ENCODE assay signal across 21 cellular contexts in genomic region chr2:218129756-218130155, GRCh38. TPM values are rescaled to one million over a fixed set of nuclear protein-coding genes. Genes with fewer than 3 reads are reported as not detected.
DNase-seq lines count a peak whose midpoint lies in the region; ATAC-seq, FAIRE-seq and TF ChIP-seq lines count a peak whose summit lies in the region.
"Had no signal": no experiment of that assay in that cellular context is flagged by ENCODE, and none has a peak within 500 bp of the region (broad histone marks: within the 10 kb centered on the region; RNA-seq: fewer than 3 reads in every experiment).

No MANE protein-coding gene starts in this region.

- TF ChIP-seq CTCF in bronchial epithelial cell (IDR thresholded peaks at IDR 0.05; ENCODE audit: insufficient read depth, low read length, severe bottlenecking) (no peak), type B pancreatic cell (conservative IDR thresholded peaks at IDR 0.05) (no peak)

- H3K4me3 Mint-ChIP-seq in activated naive CD4-positive, alpha-beta T cell treated with anti-CD3 and anti-CD28 coated beads, Interleukin-2, amount 50 U/mL, for 24 hours = peak overlapping the region; percentile 23
- no peak overlapping the region for H3K4me3 Mint-ChIP-seq in type B pancreatic cell
- H3K4me3 Mint-ChIP-seq: activated CD4-positive, alpha-beta T cell treated with anti-CD3 and anti-CD28 coated beads, Interleukin-2, amount 10 ng/mL, durations not matched to agents 24 days and 14 days had no signal

- no peaks in the 10 kb centered on the region for H3K27me3 ChIP-seq in bronchial epithelial cell (ENCODE audit: control insufficient read depth, insufficient read depth, low read length)
- H3K27me3 ChIP-seq: ascending aorta, BLaER1 had no signal

- H3K9me3 Mint-ChIP-seq in activated naive CD4-positive, alpha-beta T cell treated with anti-CD3 and anti-CD28 coated beads, Interleukin-2, amount 50 U/mL, for 24 hours = no peaks in the 10 kb centered on the region
- no peaks in the 10 kb centered on the region for H3K9me3 Mint-ChIP-seq in type B pancreatic cell
- H3K9me3 Mint-ChIP-seq: activated CD4-positive, alpha-beta T cell treated with anti-CD3 and anti-CD28 coated beads, Interleukin-2, amount 10 ng/mL, durations not matched to agents 24 days and 14 days; naive thymus-derived CD4-positive, alpha-beta T cell had no signal

- DNase-seq in activated naive CD4-positive, alpha-beta T cell treated with anti-CD3 and anti-CD28 coated beads, Interleukin-2, amount 50 U/mL, for 16 hours = no peak
- peak; percentile 17 for DNase-seq in bronchial epithelial cell (ENCODE audit: low read depth)
- peak; percentile 3 for DNase-seq in iris pigment epithelial cell (ENCODE audit: low read depth)
- DNase-seq in putamen (ENCODE audit: low spot score) = no peak
- DNase-seq in type B pancreatic cell (ENCODE audit: extremely low spot score, unreplicated experiment) = no peak
- DNase-seq in erythroblast (lab: John Stamatoyannopoulos, UW) = no peak
- DNase-seq: activated CD4-positive, alpha-beta T cell treated with anti-CD3 and anti-CD28 coated beads, Interleukin-2, amount 10 ng/mL, durations not matched to agents 24 days and 14 days; activated gamma-delta T cell treated with Interleukin-2 at 50 U/mL for 16 hours; Karpas-422; naive thymus-derived CD4-positive, alpha-beta T cell; NCI-H1417 treated with DMSO at 0.1 percent for 48 hours had no signal

- H3K27me3 Mint-ChIP-seq in activated naive CD4-positive, alpha-beta T cell treated with anti-CD3 and anti-CD28 coated beads, Interleukin-2, amount 50 U/mL, for 24 hours = peaks cover 5% of the 10 kb centered on the region
- H3K27me3 Mint-ChIP-seq in type B pancreatic cell = peaks cover 10% of the 10 kb centered on the region

- peaks cover 10% of the 10 kb centered on the region for H3K4me1 Mint-ChIP-seq in activated naive CD4-positive, alpha-beta T cell treated with anti-CD3 and anti-CD28 coated beads, Interleukin-2, amount 50 U/mL, for 24 hours
- H3K4me1 Mint-ChIP-seq in type B pancreatic cell (ENCODE audit: unreplicated experiment) = no peaks in the 10 kb centered on the region

- ATAC-seq in GM21515 (IDR thresholded peaks at IDR 0.05; ENCODE audit: unreplicated experiment) = no peak

- no peak for FAIRE-seq in bronchial epithelial cell (lab: Jason Lieb, UNC)
- FAIRE-seq: colon, RCC 7860 had no signal

- no peak overlapping the region for H3K4me3 ChIP-seq in bronchial epithelial cell (ENCODE audit: low read depth, low read length)
- H3K4me3 ChIP-seq: ascending aorta, BLaER1 had no signal

- no peak overlapping the region for H3K27ac Mint-ChIP-seq in activated naive CD4-positive, alpha-beta T cell treated with anti-CD3 and anti-CD28 coated beads, Interleukin-2, amount 50 U/mL, for 24 hours
- no peak overlapping the region for H3K27ac Mint-ChIP-seq in type B pancreatic cell
- H3K27ac Mint-ChIP-seq: activated CD4-positive, alpha-beta T cell treated with anti-CD3 and anti-CD28 coated beads, Interleukin-2, amount 10 ng/mL, durations not matched to agents 24 days and 14 days; naive thymus-derived CD4-positive, alpha-beta T cell; progenitor cell of endocrine pancreas had no signal

- no peaks in the 10 kb centered on the region for H3K36me3 Mint-ChIP-seq in activated naive CD4-positive, alpha-beta T cell treated with anti-CD3 and anti-CD28 coated beads, Interleukin-2, amount 50 U/mL, for 24 hours
- no peaks in the 10 kb centered on the region for H3K36me3 Mint-ChIP-seq in type B pancreatic cell
- H3K36me3 Mint-ChIP-seq: naive thymus-derived CD4-positive, alpha-beta T cell had no signal

- no peaks in the 10 kb centered on the region for H3K36me3 ChIP-seq in bronchial epithelial cell (ENCODE audit: control insufficient read depth, insufficient read depth, low read length)
- H3K36me3 ChIP-seq: ascending aorta, BLaER1 had no signal

- TF ChIP-seq POLR2A in erythroblast (IDR thresholded peaks at IDR 0.05; ENCODE audit: low read length) = no peak

RNA-seq across cellular contexts. Expression of gene CXCR2, which starts 3.9 kb away (rescaled TPM):
- total RNA-seq in bronchial epithelial cell (0.13 TPM in 1 of 2 replicates, not detected in the other), type B pancreatic cell (ENCODE audit: low replicate concordance) (not detected in 2 replicates)
- total RNA-seq: ascending aorta, glomerular endothelial cell, HT-29, progenitor cell of endocrine pancreas had no signal

RNA-seq across cellular contexts. Expression of gene CXCR1, which starts 37.0 kb away (rescaled TPM):
- total RNA-seq in bronchial epithelial cell (not detected in 2 replicates), type B pancreatic cell (ENCODE audit: low replicate concordance) (not detected in 2 replicates)
- total RNA-seq: activated CD4-positive, alpha-beta T cell treated with anti-CD3 and anti-CD28 coated beads, Interleukin-2, amount 10 ng/mL, durations not matched to agents 24 days and 14 days; ascending aorta; glomerular endothelial cell; HT-29; progenitor cell of endocrine pancreas; temporal lobe had no signal

Comparison
In these comparisons a context has a peak if more than half of its experiments do, and no peak if none do; other contexts are left out.
1. DNase-seq: peak in bronchial epithelial cell (single experiment) and iris pigment epithelial cell (single experiment); none in activated naive CD4-positive, alpha-beta T cell treated with anti-CD3 and anti-CD28 coated beads, Interleukin-2, amount 50 U/mL, for 16 hours (single experiment), putamen (single experiment), type B pancreatic cell (single experiment) and erythroblast (0 of 2).